Comparison of ENCODE assay signal across 36 cellular contexts in genomic region chr3:134038071-134038491, GRCh38. TPM values are rescaled to one million over a fixed set of nuclear protein-coding genes. Genes with fewer than 3 reads are reported as not detected.
DNase-seq lines count a peak whose midpoint lies in the region; ATAC-seq, FAIRE-seq and TF ChIP-seq lines count a peak whose summit lies in the region.
"Had no signal": no experiment of that assay in that cellular context is flagged by ENCODE, and none has a peak within 500 bp of the region (broad histone marks: within the 10 kb centered on the region; RNA-seq: fewer than 3 reads in every experiment).

No MANE protein-coding gene starts in this region.

- H2BK15ac ChIP-seq in H1 (ENCODE audit: low read length) = no peak overlapping the region

- H3K9me3 Mint-ChIP-seq in nephron progenitor cell (peaks cover 19% of the 10 kb centered on the region), type B pancreatic cell (peaks cover 12% of the 10 kb centered on the region)
- H3K9me3 Mint-ChIP-seq: activated T-helper 17 cell treated with anti-CD3 and anti-CD28 coated beads, Interleukin-2, amount 50 U/mL, for 72 hours had no signal

- no peak overlapping the region; the same call in 1 of the 2 replicates for H4K8ac ChIP-seq in H1 (ENCODE audit: extremely low read depth, insufficient read depth, low read length)

- in situ Hi-C loops in ACHN (cut with HindIII; ENCODE audit: low pct_ligation_motif_present, low pct_unique_long_range_greater_than_20kb, low sequenced_read_pairs) = no loop called here

- H4K91ac ChIP-seq in H1 (replicated peaks; ENCODE audit: insufficient read length, low read length) = peak overlapping the region; percentile 92

- H3K23ac ChIP-seq in H1 (ENCODE audit: insufficient read length) = no peak overlapping the region

- H2BK20ac ChIP-seq in H1 (ENCODE audit: low read length) = no peak overlapping the region

- no peak for TF ChIP-seq EP300 in H1 (IDR thresholded peaks at IDR 0.05; ENCODE audit: borderline replicate concordance in 1 of 2, low read depth in 2 of 2, low read length in 2 of 2)

- no peaks in the 10 kb centered on the region; a peak in 1 of 7 replicates for H3K4me1 ChIP-seq in H1 (replicated peaks in 1 of 4; ENCODE audit: control insufficient read depth in 3 of 4, insufficient read depth in 4 of 4, low read length in 3 of 4)
- H3K4me1 ChIP-seq: gastrocnemius medialis, prostate gland had no signal

- 84% methylated on average over 10 of the region's 10 CpGs; no CpG with 5 or more reads in 1 of the 2 experiments for WGBS in H1 (ENCODE audit: extremely low coverage in 1 of 2, insufficient coverage in 1 of 2, insufficient read length in 1 of 2, insufficient replicate concordance in 2 of 2, low coverage in 1 of 2, low lambda C conversion rate in 2 of 2, missing lambda C conversion rate in 1 of 2), 2 experiments

- no peak overlapping the region for H3K14ac ChIP-seq in H1 (ENCODE audit: insufficient read length)

- POLR2A ChIA-PET in H1 (lab: Charles Lee; ENCODE audit: partially characterized antibody) = no interaction called here

- TF ChIP-seq CTCF in H1 (IDR thresholded peaks at IDR 0.05; ENCODE audit: control extremely low read depth in 1 of 3, insufficient read depth in 1 of 3, low read depth in 1 of 3, low read length in 3 of 3) (no peak), nephron progenitor cell (IDR thresholded peaks at IDR 0.05) (no peak), type B pancreatic cell (conservative IDR thresholded peaks at IDR 0.05) (no peak)

- H3K27ac Mint-ChIP-seq in nephron progenitor cell = peak overlapping the region; percentile 61
- peak overlapping the region; percentile 66 for H3K27ac Mint-ChIP-seq in type B pancreatic cell
- H3K27ac Mint-ChIP-seq: activated CD8-positive, alpha-beta T cell treated with anti-CD3 and anti-CD28 coated beads for 36 hours; activated naive CD4-positive, alpha-beta T cell treated with anti-CD3 and anti-CD28 coated beads, Interleukin-2, amount 50 U/mL, for 24 hours; activated T-helper 17 cell treated with anti-CD3 and anti-CD28 coated beads, Interleukin-2, amount 50 U/mL, for 72 hours had no signal

- H3K36me3 ChIP-seq in H1 (ENCODE audit: control insufficient read depth in 2 of 4, insufficient read depth in 4 of 4, low read length in 3 of 4) = no peaks in the 10 kb centered on the region; a peak in 1 of 8 replicates
- H3K36me3 ChIP-seq: gastrocnemius medialis, lower lobe of right lung, neutrophil, prostate gland, thyroid gland had no signal

- no peak overlapping the region for H2BK5ac ChIP-seq in H1 (ENCODE audit: low read depth, low read length)

- no peak for ATAC-seq in GM21390 (IDR thresholded peaks at IDR 0.05; ENCODE audit: unreplicated experiment)
- no peak for ATAC-seq in HG02970 (IDR thresholded peaks at IDR 0.05; ENCODE audit: low FRiP score, unreplicated experiment)
- ATAC-seq: activated CD8-positive, alpha-beta T cell treated with anti-CD3 and anti-CD28 coated beads for 36 hours; activated T-helper 17 cell treated with anti-CD3 and anti-CD28 coated beads, Interleukin-2, amount 50 U/mL, for 72 hours; gastrocnemius medialis; PC-3 had no signal

- TF ChIP-seq POLR2A in H1 (IDR thresholded peaks at IDR 0.05; ENCODE audit: control extremely low read depth in 1 of 2, low read depth in 2 of 2, low read length in 2 of 2) = no peak

- no peak for TF ChIP-seq RAD21 in H1 (IDR thresholded peaks at IDR 0.05 in 1 of 2, conservative IDR thresholded peaks at IDR 0.05 in 1 of 2; ENCODE audit: low read depth in 2 of 2, low read length in 2 of 2)

- no peak overlapping the region for H2BK120ac ChIP-seq in H1 (replicated peaks; ENCODE audit: low read depth, low read length)

- H3K79me2 ChIP-seq in H1 (ENCODE audit: control insufficient read depth in 1 of 2, insufficient read depth in 2 of 2, low read length in 2 of 2) = no peaks in the 10 kb centered on the region

- H3K56ac ChIP-seq in H1 (replicated peaks; ENCODE audit: insufficient read length, low read depth, low read length) = peak overlapping the region; percentile 13

- no peak overlapping the region for H3K4me3 Mint-ChIP-seq in nephron progenitor cell
- no peak overlapping the region for H3K4me3 Mint-ChIP-seq in type B pancreatic cell
- H3K4me3 Mint-ChIP-seq: activated CD8-positive, alpha-beta T cell treated with anti-CD3 and anti-CD28 coated beads for 36 hours; activated naive CD4-positive, alpha-beta T cell treated with anti-CD3 and anti-CD28 coated beads, Interleukin-2, amount 50 U/mL, for 24 hours; activated T-helper 17 cell treated with anti-CD3 and anti-CD28 coated beads, Interleukin-2, amount 50 U/mL, for 72 hours; brain had no signal

- DNase-seq in activated CD8-positive, alpha-beta memory T cell treated with anti-CD3 and anti-CD28 coated beads for 24 hours = peak; percentile 21
- no peak for DNase-seq in activated CD8-positive, alpha-beta memory T cell treated with anti-CD3 and anti-CD28 coated beads, Interleukin-2, amount 50 U/mL, for 48 hours
- DNase-seq in H1 (ENCODE audit: low read depth in 1 of 2, low spot score in 2 of 2) (peak in 1 of 2 experiments; percentile 31), nephron progenitor cell (no peak), type B pancreatic cell (ENCODE audit: extremely low spot score, unreplicated experiment) (no peak), ACHN (no peak)
- DNase-seq: activated CD8-positive, alpha-beta T cell treated with anti-CD3 and anti-CD28 coated beads for 36 hours; amniotic stem cell; C1 segment of cervical spinal cord; DMS53; gastrocnemius medialis; HCEC 1CT; Kasumi-1; kidney glomerular epithelial cell; lower lobe of right lung; NCI-H1417 treated with DMSO at 0.1 percent for 48 hours; NCI-H2081; NCI-H2227 treated with DMSO at 0.1 percent for 48 hours; NCI-H526; NK-92 treated with Interleukin-12 subunit alpha and Interleukin-12 subunit beta, amount 100 ng/mL, for 24 hours; PC-3; SHP77; T-helper 2 cell; thyroid gland had no signal

- H2AFZ ChIP-seq in H1 (ENCODE audit: low read length) = no peak overlapping the region

- H3K79me1 ChIP-seq in H1 (ENCODE audit: low read depth, low read length) = no peaks in the 10 kb centered on the region

- H3K27me3 ChIP-seq in H1 (replicated peaks in 1 of 4; ENCODE audit: control insufficient read depth in 3 of 4, extremely low read depth in 1 of 4, insufficient read depth in 3 of 4, low read length in 3 of 4) = no peaks in the 10 kb centered on the region
- H3K27me3 ChIP-seq: gastrocnemius medialis, thyroid gland had no signal

- no peak overlapping the region for H3K4me2 ChIP-seq in H1 (ENCODE audit: insufficient read depth in 1 of 2, low read depth in 2 of 2, low read length in 2 of 2)

- no peak overlapping the region for H3K4ac ChIP-seq in H1 (replicated peaks; ENCODE audit: insufficient read length, low read depth, low read length)

- H3K18ac ChIP-seq in H1 (ENCODE audit: extremely low read depth, low read length) = no peak overlapping the region

- no peaks in the 10 kb centered on the region for H4K20me1 ChIP-seq in H1 (replicated peaks in 1 of 2; ENCODE audit: control insufficient read depth in 1 of 2, insufficient read depth in 2 of 2, low read length in 2 of 2)

- peaks cover 5 to 14% of the 10 kb centered on the region in 2 experiments for H3K9me3 ChIP-seq in H1 (ENCODE audit: insufficient read depth in 2 of 2, low read depth in 1 of 2, low read length in 1 of 2)
- H3K9me3 ChIP-seq: gastrocnemius medialis, lower lobe of right lung, neutrophil, prostate gland, thyroid gland had no signal

- H3K9ac ChIP-seq in H1 (replicated peaks in 1 of 4; ENCODE audit: extremely low read depth in 1 of 4, low read depth in 3 of 4, low read length in 3 of 4) = no peak overlapping the region; a peak in 1 of 7 replicates

- no peaks in the 10 kb centered on the region for H3K23me2 ChIP-seq in H1 (ENCODE audit: low read depth, low read length)

- no peak overlapping the region for H4K5ac ChIP-seq in H1 (ENCODE audit: insufficient read length, low read depth, low read length)

- CTCF ChIA-PET in H1 (lab: Charles Lee; ENCODE audit: partially characterized antibody) = interaction anchor here (1.2 to 1.7 kb wide), 4 partner anchors 73 to 110 kb away, joined by 3 to 4 read pairs (median 4); no protein-coding TSS in a partner anchor

- no peak overlapping the region for H3K27ac ChIP-seq in H1 (ENCODE audit: low read depth, low read length)
- H3K27ac ChIP-seq: 22Rv1, gastrocnemius medialis, lower lobe of right lung, neutrophil, prostate gland, skin epidermis, thyroid gland had no signal

- H2AK5ac ChIP-seq in H1 (ENCODE audit: low read depth, low read length) = peak overlapping the region; percentile 97; the same call in 1 of the 2 replicates

- peaks cover 56% of the 10 kb centered on the region for H3K4me1 Mint-ChIP-seq in nephron progenitor cell
- no peaks in the 10 kb centered on the region for H3K4me1 Mint-ChIP-seq in type B pancreatic cell (ENCODE audit: unreplicated experiment)
- H3K4me1 Mint-ChIP-seq: activated naive CD4-positive, alpha-beta T cell treated with anti-CD3 and anti-CD28 coated beads, Interleukin-2, amount 50 U/mL, for 24 hours; activated T-helper 17 cell treated with anti-CD3 and anti-CD28 coated beads, Interleukin-2, amount 50 U/mL, for 72 hours; brain had no signal

- no peak for FAIRE-seq in H1 (lab: Jason Lieb, UNC)
- FAIRE-seq: endothelial cell of umbilical vein, GM12892 had no signal

- H3K4me3 ChIP-seq in H1 (ENCODE audit: extremely low read depth in 1 of 4, insufficient read depth in 2 of 4, low read depth in 3 of 4, low read length in 4 of 4) = no peak overlapping the region
- H3K4me3 ChIP-seq: gastrocnemius medialis, lower lobe of right lung, prostate gland, skin epidermis, thyroid gland had no signal

- H3K36me3 Mint-ChIP-seq in nephron progenitor cell (ENCODE audit: low read depth) (peaks cover 10% of the 10 kb centered on the region), type B pancreatic cell (no peaks in the 10 kb centered on the region)
- H3K36me3 Mint-ChIP-seq: brain had no signal

- H3K27me3 Mint-ChIP-seq in nephron progenitor cell (ENCODE audit: low read depth, poor library complexity) (peaks cover 10% of the 10 kb centered on the region), type B pancreatic cell (peaks cover 4% of the 10 kb centered on the region)

- H2BK12ac ChIP-seq in H1 (ENCODE audit: low read depth, low read length) = peak overlapping the region; percentile 30; the same call in 1 of the 2 replicates

TF ChIP-seq in H1, 55 proteins besides CTCF, POLR2A, EP300 and RAD21:
- no peak for TF ChIP-seq KDM1A (IDR thresholded peaks at IDR 0.05; ENCODE audit: borderline replicate concordance, low read length)

RNA-seq across cellular contexts. Expression of gene SLCO2A1, which starts 8.4 kb away (rescaled TPM):
- total RNA-seq in H1 (2021; fragmentation: NEBNext Ultra II Directional; extraction: Animal tissue kit (Norgen Biotek cat#: 25700)) = 1.1 TPM in 2 replicates
- 2.3 and 4.1 TPM in 2 replicates for polyA plus RNA-seq in H1 (2011; rRNA removed)
- 1.3 TPM for polyA plus RNA-seq in H1 (2011; cell fraction: cytosol; rRNA removed)
- 5.7 TPM for polyA plus RNA-seq in H1 (2011; cell fraction: nucleus; rRNA removed)
- polyA plus RNA-seq in H1 (2012, experiment 1 of 2) = 0.72 to 2.4 TPM (median 1.6 TPM) in 4 replicates
- polyA plus RNA-seq in H1 (2012, experiment 2 of 2) = 0.87 TPM
- 2.4 TPM for polyA plus RNA-seq in H1 (2013, experiment 1 of 2)
- polyA plus RNA-seq in H1 (2013, experiment 2 of 2) = 2.6 TPM
- polyA minus RNA-seq in H1 (2011; rRNA and poly(A)+ RNA removed) = 2.0 and 2.2 TPM in 2 replicates
- 0.29 TPM for polyA minus RNA-seq in H1 (2011; cell fraction: cytosol; rRNA and poly(A)+ RNA removed)
- 3.9 TPM for polyA minus RNA-seq in H1 (2011; cell fraction: nucleus; rRNA and poly(A)+ RNA removed)
- total RNA-seq in type B pancreatic cell (ENCODE audit: low replicate concordance) = 3.4 and 3.8 TPM in 2 replicates
- total RNA-seq: activated CD8-positive, alpha-beta T cell treated with anti-CD3 and anti-CD28 coated beads for 36 hours; activated T-helper 17 cell treated with anti-CD3 and anti-CD28 coated beads, Interleukin-2, amount 50 U/mL, for 72 hours; myocyte; PC-3 had no signal
